ENCODE assay signal across 8 cellular contexts in genomic region chr11:47714554-47715081, GRCh38. TPM values are rescaled to one million over a fixed set of nuclear protein-coding genes. Genes with fewer than 3 reads are reported as not detected.
DNase-seq lines count a peak whose midpoint lies in the region; ATAC-seq and TF ChIP-seq lines count a peak whose summit lies in the region.

No MANE protein-coding gene starts in this region.

- no peak for DNase-seq in SK-N-MC (ENCODE audit: low read depth, low spot score)
- peak; percentile 52 for DNase-seq in ecto neural progenitor cell (ENCODE audit: low spot score)
- DNase-seq in mesendoderm = peak; percentile 39
- no peak for DNase-seq in vagina (ENCODE audit: extremely low spot score in 2 of 2)

- peak overlapping the region; percentile 93 for H3K56ac ChIP-seq in mesendoderm (ENCODE audit: low read length)

- no peaks in the 10 kb centered on the region for H3K79me1 ChIP-seq in mesendoderm (ENCODE audit: low read length)

- no peak overlapping the region for H4K8ac ChIP-seq in mesendoderm (ENCODE audit: low read depth, low read length)

- H3K9ac ChIP-seq in SK-N-MC (ENCODE audit: insufficient read length) (peak overlapping the region; percentile 24), mesendoderm (ENCODE audit: low read length) (peak overlapping the region; percentile 86)

- no peak overlapping the region for H3K4ac ChIP-seq in mesendoderm (ENCODE audit: low read depth, low read length)

- peak overlapping the region; percentile 84 for H3K4me3 ChIP-seq in DOHH2 (ENCODE audit: low read length)
- peak overlapping the region; percentile 81 for H3K4me3 ChIP-seq in SK-N-MC
- H3K4me3 ChIP-seq in mesendoderm (ENCODE audit: low read length) = peak overlapping the region; percentile 60
- peak overlapping the region; percentile 68 to 74 for H3K4me3 ChIP-seq in vagina

- no peaks in the 10 kb centered on the region for H3K9me3 ChIP-seq in DOHH2 (ENCODE audit: control insufficient read depth, insufficient read depth, low read length)
- H3K9me3 ChIP-seq in SK-N-MC (ENCODE audit: low read depth, low read length) = no peaks in the 10 kb centered on the region
- H3K9me3 ChIP-seq in vagina = no peaks in the 10 kb centered on the region

- peak; percentile 6 for ATAC-seq in HG02884 (IDR thresholded peaks at IDR 0.05; ENCODE audit: unreplicated experiment)
- ATAC-seq in HG03045 (IDR thresholded peaks at IDR 0.05; ENCODE audit: unreplicated experiment) = no peak
- no peak for ATAC-seq in GM18867 (IDR thresholded peaks at IDR 0.05; ENCODE audit: unreplicated experiment)

- H3K9me2 ChIP-seq in DOHH2 (replicated peaks; ENCODE audit: control insufficient read depth, low read length) = no peaks in the 10 kb centered on the region

- H3K79me2 ChIP-seq in DOHH2 (ENCODE audit: control insufficient read depth, low read length) = no peaks in the 10 kb centered on the region
- H3K79me2 ChIP-seq in mesendoderm (ENCODE audit: control insufficient read depth, insufficient read depth, low read length) = no peaks in the 10 kb centered on the region

- no peak overlapping the region for H2BK5ac ChIP-seq in mesendoderm (ENCODE audit: low read length)

- 0 out of 2 replicates have a peak overlapping the region, but pooled peaks have one; percentile 13 for H3K27ac ChIP-seq in DOHH2 (ENCODE audit: low read depth, low read length)
- H3K27ac ChIP-seq in SK-N-MC = no peak overlapping the region
- no peak overlapping the region for H3K27ac ChIP-seq in mesendoderm (ENCODE audit: low read depth, low read length)
- peak overlapping the region; percentile 67 for H3K27ac ChIP-seq in vagina

- H3F3A ChIP-seq in DOHH2 (ENCODE audit: control insufficient read depth, insufficient read depth) = peaks cover 41% of the 10 kb centered on the region

- peak overlapping the region; percentile 92 for H3K4me2 ChIP-seq in DOHH2 (ENCODE audit: low read length)
- H3K4me2 ChIP-seq in mesendoderm (ENCODE audit: low read length) = peak overlapping the region; percentile 86

- no peak overlapping the region for H2AK5ac ChIP-seq in mesendoderm (ENCODE audit: low read length)

- H3K18ac ChIP-seq in mesendoderm (ENCODE audit: low read length) = no peak overlapping the region

- H3K27me3 ChIP-seq in DOHH2 (ENCODE audit: control insufficient read depth, low read length) (no peaks in the 10 kb centered on the region), mesendoderm (ENCODE audit: insufficient read depth, low read length, poor library complexity) (no peaks in the 10 kb centered on the region), vagina (no peaks in the 10 kb centered on the region)

- H2BK120ac ChIP-seq in mesendoderm (ENCODE audit: low read depth, low read length) = no peak overlapping the region

- H4K20me1 ChIP-seq in DOHH2 (ENCODE audit: control insufficient read depth, insufficient read depth, low read depth, low read length) = no peaks in the 10 kb centered on the region

- no CpG with 5 or more reads among the region's 19 CpGs for WGBS in mesendoderm (ENCODE audit: extremely low coverage, insufficient coverage, low lambda C conversion rate)

- no peak overlapping the region for H4K5ac ChIP-seq in mesendoderm (ENCODE audit: low read length)

- no peak overlapping the region for H2BK15ac ChIP-seq in mesendoderm (replicated peaks; ENCODE audit: low read depth)

- no peak overlapping the region for H3K23ac ChIP-seq in mesendoderm (ENCODE audit: low read length)

- peaks cover 39% of the 10 kb centered on the region for H3K36me3 ChIP-seq in DOHH2 (ENCODE audit: control insufficient read depth, low read length)
- peaks cover 37% of the 10 kb centered on the region for H3K36me3 ChIP-seq in SK-N-MC (ENCODE audit: insufficient read depth, low read length)
- peaks cover 4% of the 10 kb centered on the region for H3K36me3 ChIP-seq in mesendoderm (ENCODE audit: control insufficient read depth, insufficient read depth, low read length)
- H3K36me3 ChIP-seq in vagina = peaks cover 0 to 31% of the 10 kb centered on the region in 2 donors

- no peak for TF ChIP-seq POLR2A in vagina (IDR thresholded peaks at IDR 0.05)

- peaks cover 15% of the 10 kb centered on the region for H3K4me1 ChIP-seq in DOHH2 (ENCODE audit: control insufficient read depth, low read length)
- no peaks in the 10 kb centered on the region for H3K4me1 ChIP-seq in mesendoderm (ENCODE audit: control insufficient read depth, low read depth, low read length)
- H3K4me1 ChIP-seq in vagina = peaks cover 6% of the 10 kb centered on the region

- no peak for TF ChIP-seq CTCF in DOHH2 (IDR thresholded peaks at IDR 0.05; ENCODE audit: low read depth, low read length, poor library complexity, severe bottlenecking)
- TF ChIP-seq CTCF in vagina (IDR thresholded peaks at IDR 0.05) = no peak

- intact Hi-C loops in vagina (cut with DNase I) = no loop called here

RNA-seq across cellular contexts. Expression of gene AGBL2, which starts 0.6 kb away (rescaled TPM):
- 1.6 TPM for polyA plus RNA-seq in mesendoderm (2013, experiment 1 of 2)
- 1.7 TPM for polyA plus RNA-seq in mesendoderm (2013, experiment 2 of 2)
- total RNA-seq in vagina = 2.2 TPM

RNA-seq across cellular contexts. Expression of gene FNBP4, which starts 52.5 kb away (rescaled TPM):
- polyA plus RNA-seq in mesendoderm (2013, experiment 1 of 2) = 58.7 TPM
- polyA plus RNA-seq in mesendoderm (2013, experiment 2 of 2) = 57.8 TPM
- total RNA-seq in vagina = 163 TPM

Comparison
In these comparisons a context has a peak if more than half of its experiments do, and no peak if none do; other contexts are left out.
1. H3K27ac ChIP-seq: peak in DOHH2 (single experiment) and vagina (single experiment); none in SK-N-MC (single experiment) and mesendoderm (single experiment).
2. DNase-seq: peak in ecto neural progenitor cell (single experiment) and mesendoderm (single experiment); none in SK-N-MC (single experiment) and vagina (0 of 2).
3. Peak in every context shown above with its lines, with median percentiles within 50 percentile points of each other: H3K4me3 ChIP-seq.